Comparison of ENCODE assay signal across 16 cellular contexts in the genomic region with DNA sequence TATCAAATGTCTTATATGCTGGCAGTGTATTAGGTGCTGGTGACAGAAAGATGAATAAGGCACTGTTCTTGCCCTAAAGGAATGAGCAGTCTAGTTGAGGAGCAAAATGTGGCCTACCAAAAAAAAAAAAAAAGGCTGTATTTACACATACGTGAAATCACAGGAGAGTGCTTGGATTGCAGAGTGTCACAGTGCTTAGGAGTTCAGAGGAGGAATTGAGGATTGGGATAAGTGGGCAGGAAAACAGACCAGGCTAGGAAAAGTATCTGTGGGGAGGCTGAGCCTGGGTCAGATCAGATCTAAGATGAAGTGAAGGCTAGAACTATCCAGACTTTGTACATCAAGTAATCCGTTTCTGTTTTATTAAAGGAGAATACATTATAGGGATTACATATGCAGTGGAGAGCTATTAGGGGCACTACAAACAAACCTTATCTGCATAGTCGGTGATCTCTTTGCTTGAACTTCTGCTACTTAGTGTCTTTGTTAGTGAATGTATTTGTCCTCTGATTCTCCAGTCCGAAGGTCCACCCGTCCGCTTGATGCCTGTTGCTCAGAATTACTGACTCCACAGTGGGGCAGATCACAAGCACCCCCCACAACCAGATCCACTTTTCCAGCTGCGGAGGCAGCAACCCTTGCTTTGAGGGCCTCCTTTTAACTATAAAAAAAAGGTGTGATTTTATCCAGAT.
DNase-seq lines count a peak whose midpoint lies in the region; ATAC-seq and TF ChIP-seq lines count a peak whose summit lies in the region.
"Had no signal": no experiment of that assay in that cellular context is flagged by ENCODE, and none has a peak within 500 bp of the region (broad histone marks: within the 10 kb centered on the region; RNA-seq: fewer than 3 reads in every experiment).

No MANE protein-coding gene starts in this region.

- peaks cover 69% of the 10 kb centered on the region for H3F3A ChIP-seq in smooth muscle cell (ENCODE audit: low read depth)

- WGBS in smooth muscle cell (ENCODE audit: low lambda C conversion rate): 70% methylated on average over 7 of the region's 7 CpGs
- WGBS in ovary, 3 donors: 84 to 88% (median 84%) methylated on average over 7 of the region's 7 CpGs

- H3K4me2 ChIP-seq in smooth muscle cell: no peak overlapping the region

- H3K36me3 ChIP-seq in Caco-2 (ENCODE audit: control insufficient read depth, insufficient read depth, low read length) (peaks cover 3% of the 10 kb centered on the region; the same call in 1 of the 2 replicates), HUES48 (ENCODE audit: control insufficient read depth, insufficient read depth, low read length) (peaks cover 31% of the 10 kb centered on the region), left lung (peaks cover 0 to 57% of the 10 kb centered on the region in 2 donors), smooth muscle cell (ENCODE audit: low read depth) (peaks cover 15% of the 10 kb centered on the region), ovary (no peaks in the 10 kb centered on the region)

- peaks cover 16% of the 10 kb centered on the region for H3K4me1 Mint-ChIP-seq in Caco-2 (ENCODE audit: low read depth, unreplicated experiment)
- H3K4me1 Mint-ChIP-seq: B cell had no signal

- peak overlapping the region; percentile 17 for H3K27ac Mint-ChIP-seq in Caco-2 (ENCODE audit: unreplicated experiment)
- H3K27ac Mint-ChIP-seq: B cell had no signal

- no peaks in the 10 kb centered on the region for H3K27me3 ChIP-seq in Caco-2 (replicated peaks; ENCODE audit: control insufficient read depth, insufficient read depth, low read length)
- no peaks in the 10 kb centered on the region for H3K27me3 ChIP-seq in HUES48 (ENCODE audit: control insufficient read depth, insufficient read depth, low read length)
- no peaks in the 10 kb centered on the region for H3K27me3 ChIP-seq in left lung
- no peaks in the 10 kb centered on the region for H3K27me3 ChIP-seq in smooth muscle cell (ENCODE audit: low read depth)
- H3K27me3 ChIP-seq in ovary: no peaks in the 10 kb centered on the region

- H3K27me3 Mint-ChIP-seq in Caco-2 (ENCODE audit: insufficient read depth, unreplicated experiment): no peaks in the 10 kb centered on the region

- no peak overlapping the region for H2AFZ ChIP-seq in smooth muscle cell (ENCODE audit: low read depth)

- no peaks in the 10 kb centered on the region for H3K9me3 Mint-ChIP-seq in Caco-2 (ENCODE audit: unreplicated experiment)
- H3K9me3 Mint-ChIP-seq: CD8-positive, alpha-beta memory T cell had no signal

- TF ChIP-seq CTCF in Caco-2 (IDR thresholded peaks at IDR 0.05; ENCODE audit: insufficient read depth in 1 of 2, low read depth in 1 of 2, low read length in 1 of 2, severe bottlenecking in 1 of 2, unreplicated experiment in 1 of 2) (no peak), left lung (IDR thresholded peaks at IDR 0.05) (no peak), smooth muscle cell (IDR thresholded peaks at IDR 0.05; ENCODE audit: borderline replicate concordance, insufficient read depth, poor library complexity, severe bottlenecking) (no peak), ovary (IDR thresholded peaks at IDR 0.05) (no peak)

- H3K27ac ChIP-seq in HUES48 (ENCODE audit: low read depth, low read length) (peak overlapping the region; percentile 4), left lung (no peak overlapping the region), smooth muscle cell (ENCODE audit: low read depth) (peak overlapping the region; percentile 47), ovary (no peak overlapping the region)

- intact Hi-C loops in Caco-2 (cut with micrococcal nuclease; ENCODE audit: unreplicated experiment) (loop anchor here (5.0 kb wide), 1 partner anchor 77 kb away; no protein-coding TSS in a partner anchor), left lung (cut with DNase I) (no loop called here), ovary (cut with DNase I) (no loop called here)

- POLR2A ChIA-PET in Caco-2 (lab: Charles Lee): no interaction called here

- no peak for TF ChIP-seq POLR2A in ovary (IDR thresholded peaks at IDR 0.05)

- TF ChIP-seq EP300 in ovary (IDR thresholded peaks at IDR 0.05): no peak

- H3K36me3 Mint-ChIP-seq in Caco-2 (ENCODE audit: insufficient read depth, unreplicated experiment): peaks cover 7% of the 10 kb centered on the region

- H3K4me3 ChIP-seq in Caco-2 (ENCODE audit: low read depth, low read length) (no peak overlapping the region), HUES48 (ENCODE audit: low read depth, low read length) (no peak overlapping the region), left lung (no peak overlapping the region), smooth muscle cell (no peak overlapping the region), ovary (no peak overlapping the region)

- peaks cover 100% of the 10 kb centered on the region for H4K20me1 ChIP-seq in smooth muscle cell (ENCODE audit: low read depth)

- peaks cover 100% of the 10 kb centered on the region for H3K79me2 ChIP-seq in smooth muscle cell (ENCODE audit: low read depth)

- H3K9ac ChIP-seq in HUES48 (ENCODE audit: low read depth, low read length): no peak overlapping the region
- no peak overlapping the region for H3K9ac ChIP-seq in smooth muscle cell (ENCODE audit: low read depth)

- ATAC-seq in left lung: peak; percentile 74
- ATAC-seq: PC-3 had no signal

- no TSS peak for BruUV-seq in Caco-2 (replicated peaks; lab: Mats Ljungman, UMichigan)

- DNase-seq in Caco-2 (peak in 1 of 2 experiments; percentile 32), left lung (no peak), smooth muscle cell (lab: John Stamatoyannopoulos, UW; ENCODE audit: unreplicated experiment) (no peak), NCI-H2081 treated with DMSO at 0.1 percent for 48 hours (lab: John Stamatoyannopoulos, UW) (no peak), ovary (no peak), NCI-H146 (lab: John Stamatoyannopoulos, UW) (no peak)
- DNase-seq: ACHN; CD8-positive, alpha-beta memory T cell; DMS 273 treated with DMSO at 0.1 percent for 48 hours; Karpas-422; NCI-H2029 treated with DMSO at 0.1 percent for 48 hours; NCI-H2227 treated with DMSO at 0.1 percent for 48 hours; NCI-H69; PC-3 had no signal

- H3K9me3 ChIP-seq in Caco-2 (no peaks in the 10 kb centered on the region), HUES48 (ENCODE audit: control insufficient read depth, insufficient read depth, low read length) (no peaks in the 10 kb centered on the region), left lung (no peaks in the 10 kb centered on the region), smooth muscle cell (replicated peaks; ENCODE audit: low read depth) (no peaks in the 10 kb centered on the region), ovary (no peaks in the 10 kb centered on the region)

- CTCF ChIA-PET in Caco-2 (lab: Charles Lee): no interaction called here

- H3K4me1 ChIP-seq in Caco-2 (peaks cover 23% of the 10 kb centered on the region), HUES48 (ENCODE audit: control insufficient read depth, insufficient read depth, low read length) (peaks cover 1% of the 10 kb centered on the region), left lung (peaks cover 0 to 47% of the 10 kb centered on the region in 2 donors), smooth muscle cell (ENCODE audit: low read depth) (peaks cover under 1% of the 10 kb centered on the region), ovary (ENCODE audit: insufficient read depth) (peaks cover 3% of the 10 kb centered on the region)

- H3K4me3 Mint-ChIP-seq in Caco-2 (ENCODE audit: unreplicated experiment): peak overlapping the region; percentile 3
- H3K4me3 Mint-ChIP-seq: B cell; CD8-positive, alpha-beta memory T cell had no signal

Comparison
In these comparisons a context has a peak if more than half of its experiments do, and no peak if none do; other contexts are left out.
1. H3K27ac ChIP-seq: peak in HUES48 (single experiment) and smooth muscle cell (single experiment); none in left lung (0 of 2) and ovary (0 of 2).